In genomic region chr9:83509372-83509771, GRCh38 we compare ENCODE assay signal across 17 cellular contexts. TPM values are rescaled to one million over a fixed set of nuclear protein-coding genes. Genes with fewer than 3 reads are reported as not detected.
DNase-seq lines count a peak whose midpoint lies in the region; TF ChIP-seq lines count a peak whose summit lies in the region.
"Had no signal": no experiment of that assay in that cellular context is flagged by ENCODE, and none has a peak within 500 bp of the region (broad histone marks: within the 10 kb centered on the region; RNA-seq: fewer than 3 reads in every experiment).

No MANE protein-coding gene starts in this region.

- DNase-seq in GM03348 (ENCODE audit: low spot score): peak; percentile 38
- DNase-seq in SJSA1 (ENCODE audit: low read depth in 1 of 2, low spot score in 2 of 2): peak; percentile 61 to 64
- peak; percentile 72 for DNase-seq in fibroblast of pulmonary artery (ENCODE audit: low read depth)
- DNase-seq in neural progenitor cell (ENCODE audit: low spot score): peak; percentile 65
- no peak for DNase-seq in NCI-H128 (lab: John Stamatoyannopoulos, UW; ENCODE audit: unreplicated experiment)
- no peak for DNase-seq in CD1c-positive myeloid dendritic cell (ENCODE audit: extremely low spot score)
- no peak for DNase-seq in substantia nigra (lab: John Stamatoyannopoulos, UW)
- DNase-seq: activated CD4-positive, CD25-positive, alpha-beta regulatory T cell; COR-L47; dorsolateral prefrontal cortex; gastrocnemius medialis; kidney; NCI-H2171 treated with DMSO at 0.1 percent for 48 hours; OCI-M1 had no signal

- H3K27ac ChIP-seq in SJSA1: peak overlapping the region; percentile 69
- peak overlapping the region; percentile 73 for H3K27ac ChIP-seq in neural progenitor cell
- no peak overlapping the region for H3K27ac ChIP-seq in substantia nigra (ENCODE audit: low read depth, low read length, poor library complexity, severe bottlenecking)
- H3K27ac ChIP-seq: dorsolateral prefrontal cortex, skin epidermis had no signal

- H3K9me3 ChIP-seq in SJSA1 (replicated peaks): no peaks in the 10 kb centered on the region
- no peaks in the 10 kb centered on the region for H3K9me3 ChIP-seq in neural progenitor cell (ENCODE audit: low read depth)
- H3K9me3 ChIP-seq: gastrocnemius medialis had no signal

- no peak overlapping the region for H3K27ac Mint-ChIP-seq in neural progenitor cell
- H3K27ac Mint-ChIP-seq: activated naive CD4-positive, alpha-beta T cell treated with anti-CD3 and anti-CD28 coated beads, Interleukin-2, amount 50 U/mL, for 72 hours; stimulated activated naive CD8-positive, alpha-beta T cell treated with anti-CD3 and anti-CD28 coated beads, Interleukin-15, Interleukin-2, amounts not matched to agents 100 ng/mL and 50 ng/mL, for 24 hours had no signal

- H3K4me2 ChIP-seq in neural progenitor cell: peak overlapping the region; percentile 46

- H3K9me3 Mint-ChIP-seq in neural progenitor cell: peaks cover 4% of the 10 kb centered on the region
- H3K9me3 Mint-ChIP-seq: activated naive CD4-positive, alpha-beta T cell treated with anti-CD3 and anti-CD28 coated beads, Interleukin-2, amount 50 U/mL, for 72 hours; stimulated activated naive CD8-positive, alpha-beta T cell treated with anti-CD3 and anti-CD28 coated beads, Interleukin-15, Interleukin-2, amounts not matched to agents 100 ng/mL and 50 ng/mL, for 24 hours had no signal

- H2AFZ ChIP-seq in neural progenitor cell (replicated peaks): peak overlapping the region; percentile 39

- no peak for TF ChIP-seq CTCF in fibroblast of pulmonary artery (IDR thresholded peaks at IDR 0.05; ENCODE audit: low read length, missing control alignments)
- no peak for TF ChIP-seq CTCF in neural progenitor cell (IDR thresholded peaks at IDR 0.05)

- H3K4me1 ChIP-seq in SJSA1 (replicated peaks): peaks cover 41% of the 10 kb centered on the region
- peaks cover 33% of the 10 kb centered on the region for H3K4me1 ChIP-seq in neural progenitor cell

- peaks cover 4% of the 10 kb centered on the region for H3K36me3 Mint-ChIP-seq in neural progenitor cell
- H3K36me3 Mint-ChIP-seq: activated naive CD4-positive, alpha-beta T cell treated with anti-CD3 and anti-CD28 coated beads, Interleukin-2, amount 50 U/mL, for 72 hours had no signal

- no peaks in the 10 kb centered on the region for H3K79me2 ChIP-seq in neural progenitor cell (ENCODE audit: low read depth)

- H3K4me3 Mint-ChIP-seq in neural progenitor cell: no peak overlapping the region
- H3K4me3 Mint-ChIP-seq: stimulated activated naive CD8-positive, alpha-beta T cell treated with anti-CD3 and anti-CD28 coated beads, Interleukin-15, Interleukin-2, amounts not matched to agents 100 ng/mL and 50 ng/mL, for 24 hours had no signal

- H3K36me3 ChIP-seq in SJSA1: 0 out of 2 replicates have a peak, but pooled peaks cover 6% of the 10 kb centered on the region
- H3K36me3 ChIP-seq in neural progenitor cell: no peaks in the 10 kb centered on the region
- H3K36me3 ChIP-seq: gastrocnemius medialis had no signal

- no peak overlapping the region for H3K9ac ChIP-seq in neural progenitor cell

- no peaks in the 10 kb centered on the region for H3K27me3 Mint-ChIP-seq in neural progenitor cell (ENCODE audit: insufficient read depth, low read depth)
- H3K27me3 Mint-ChIP-seq: stimulated activated naive CD8-positive, alpha-beta T cell treated with anti-CD3 and anti-CD28 coated beads, Interleukin-15, Interleukin-2, amounts not matched to agents 100 ng/mL and 50 ng/mL, for 24 hours had no signal

- peaks cover 8% of the 10 kb centered on the region for H3K4me1 Mint-ChIP-seq in neural progenitor cell

- H4K20me1 ChIP-seq in neural progenitor cell (ENCODE audit: low read depth): no peaks in the 10 kb centered on the region

- H3F3A ChIP-seq in neural progenitor cell (ENCODE audit: low read depth): peaks cover 7% of the 10 kb centered on the region

- no peaks in the 10 kb centered on the region for H3K27me3 ChIP-seq in SJSA1 (replicated peaks)
- H3K27me3 ChIP-seq in neural progenitor cell: no peaks in the 10 kb centered on the region
- H3K27me3 ChIP-seq: dorsolateral prefrontal cortex, gastrocnemius medialis had no signal

- no peak overlapping the region for H3K4me3 ChIP-seq in SJSA1
- H3K4me3 ChIP-seq in fibroblast of pulmonary artery (replicated peaks; ENCODE audit: low read depth, low read length): no peak overlapping the region
- H3K4me3 ChIP-seq in neural progenitor cell: peak overlapping the region; percentile 10
- H3K4me3 ChIP-seq: dorsolateral prefrontal cortex, gastrocnemius medialis, skin epidermis had no signal

RNA-seq across cellular contexts. Expression of gene FRMD3, which starts 28.8 kb away (rescaled TPM):
- total RNA-seq in SJSA1 (2014; rRNA removed; shearing (Covaris generic)): 15.5 and 25.3 TPM in 2 replicates
- 1.8 and 1.9 TPM in 2 replicates for total RNA-seq in neural progenitor cell (ENCODE audit: low replicate concordance)

Comparison
In these comparisons a context has a peak if more than half of its experiments do, and no peak if none do; other contexts are left out.
1. DNase-seq: peak in GM03348 (single experiment), SJSA1 (2 of 2), fibroblast of pulmonary artery (single experiment) and neural progenitor cell (single experiment); none in NCI-H128 (single experiment), CD1c-positive myeloid dendritic cell (single experiment) and substantia nigra (0 of 49).